ENCODE assay signal across 23 cellular contexts in genomic region chr20:51159303-51159702, GRCh38.
"Had no signal": no experiment of that assay in that cellular context is flagged by ENCODE, and none has a peak within 500 bp of the region (broad histone marks: within the 10 kb centered on the region; RNA-seq: fewer than 3 reads in every experiment).

No MANE protein-coding gene starts in this region.

- H3K36me3 Mint-ChIP-seq: activated CD8-positive, alpha-beta memory T cell treated with anti-CD3 and anti-CD28 coated beads, Interleukin-2, amount 10 ng/mL, durations not matched to agents 7 days and 5 days; memory B cell; stimulated activated effector memory CD8-positive, alpha-beta T cell treated with anti-CD3 and anti-CD28 coated beads, Interleukin-12 subunit alpha, Interleukin-12 subunit beta, amount 100 ng/mL, for 72 hours had no signal

- H3K36me3 ChIP-seq: tibial artery, uterus, WERI-Rb-1 had no signal

- H3K9me3 Mint-ChIP-seq: activated CD4-positive, alpha-beta T cell treated with anti-CD3 and anti-CD28 coated beads, Interleukin-2, amount 10 ng/mL, durations not matched to agents 7 days and 5 days; activated CD8-positive, alpha-beta T cell treated with anti-CD3 and anti-CD28 coated beads for 36 hours; activated naive CD8-positive, alpha-beta T cell treated with anti-CD3 and anti-CD28 coated beads, Interleukin-2, amount 50 U/mL, for 24 hours; activated T-helper 1 cell treated with anti-CD3 and anti-CD28 coated beads, Interleukin-12 subunit alpha, Interleukin-12 subunit beta, Interleukin-2, Interleukin-4 antibody, amounts not matched to agents 30 ng/mL and 10 ng/mL and 1 ng/mL, durations not matched to agents 14 hours and 24 hours and 36 hours; stimulated activated effector memory CD8-positive, alpha-beta T cell treated with anti-CD3 and anti-CD28 coated beads, Interleukin-12 subunit alpha, Interleukin-12 subunit beta, amount 100 ng/mL, for 72 hours; stimulated activated naive CD8-positive, alpha-beta T cell treated with anti-CD3 and anti-CD28 coated beads, Interleukin-15, amount 100 ng/mL, for 72 hours had no signal

- DNase-seq: activated CD4-positive, alpha-beta T cell treated with anti-CD3 and anti-CD28 coated beads, Interleukin-2, amount 10 ng/mL, durations not matched to agents 7 days and 5 days; activated CD4-positive, CD25-positive, alpha-beta regulatory T cell treated with anti-CD3 and anti-CD28 coated beads, Interleukin-2, amount 50 U/mL, for 72 hours; activated CD8-positive, alpha-beta memory T cell treated with anti-CD3 and anti-CD28 coated beads, Interleukin-2, amount 10 ng/mL, durations not matched to agents 7 days and 5 days; activated CD8-positive, alpha-beta T cell treated with anti-CD3 and anti-CD28 coated beads for 36 hours; activated gamma-delta T cell; activated naive CD4-positive, alpha-beta T cell treated with anti-CD3 and anti-CD28 coated beads, Interleukin-2, amount 50 U/mL, for 16 hours; activated naive CD8-positive, alpha-beta T cell treated with anti-CD3 and anti-CD28 coated beads, Interleukin-2, amount 50 U/mL, for 24 hours; activated T-cell treated with anti-CD3 and anti-CD28 coated beads for 4 hours; body of pancreas; left ventricle myocardium superior; nucleus accumbens; small intestine; stimulated activated CD4-positive, alpha-beta T cell treated with anti-CD3 and anti-CD28 coated beads, Interleukin-2, amount 100 ng/mL, for 24 hours; stimulated activated naive CD8-positive, alpha-beta T cell treated with anti-CD3 and anti-CD28 coated beads, Interleukin-15, amount 100 ng/mL, for 72 hours; tibial artery; uterus; WERI-Rb-1 had no signal

- H2AFZ ChIP-seq: hepatocyte had no signal

- H3K4me3 ChIP-seq: body of pancreas, hepatocyte, tibial artery, uterus had no signal

- H3K9me3 ChIP-seq: body of pancreas, tibial artery, uterus had no signal

- H3K4me3 Mint-ChIP-seq: activated CD4-positive, alpha-beta T cell treated with anti-CD3 and anti-CD28 coated beads, Interleukin-2, amount 10 ng/mL, durations not matched to agents 7 days and 5 days; activated CD8-positive, alpha-beta memory T cell treated with anti-CD3 and anti-CD28 coated beads, Interleukin-2, amount 10 ng/mL, durations not matched to agents 7 days and 5 days; activated CD8-positive, alpha-beta T cell treated with anti-CD3 and anti-CD28 coated beads for 36 hours; activated naive CD8-positive, alpha-beta T cell treated with anti-CD3 and anti-CD28 coated beads, Interleukin-2, amount 50 U/mL, for 24 hours; activated T-helper 1 cell treated with anti-CD3 and anti-CD28 coated beads, Interleukin-12 subunit alpha, Interleukin-12 subunit beta, Interleukin-2, Interleukin-4 antibody, amounts not matched to agents 30 ng/mL and 10 ng/mL and 1 ng/mL, durations not matched to agents 14 hours and 24 hours and 36 hours; memory B cell; nephron; stimulated activated effector memory CD8-positive, alpha-beta T cell treated with anti-CD3 and anti-CD28 coated beads, Interleukin-12 subunit alpha, Interleukin-12 subunit beta, amount 100 ng/mL, for 72 hours; stimulated activated naive CD8-positive, alpha-beta T cell treated with anti-CD3 and anti-CD28 coated beads, Interleukin-15, amount 100 ng/mL, for 72 hours had no signal

- H3K27me3 ChIP-seq: body of pancreas, uterus had no signal

- H3K4me1 Mint-ChIP-seq: activated CD4-positive, alpha-beta T cell treated with anti-CD3 and anti-CD28 coated beads, Interleukin-2, amount 10 ng/mL, durations not matched to agents 7 days and 5 days; activated CD8-positive, alpha-beta memory T cell treated with anti-CD3 and anti-CD28 coated beads, Interleukin-2, amount 10 ng/mL, durations not matched to agents 7 days and 5 days; activated naive CD8-positive, alpha-beta T cell treated with anti-CD3 and anti-CD28 coated beads, Interleukin-2, amount 50 U/mL, for 24 hours; stimulated activated naive CD8-positive, alpha-beta T cell treated with anti-CD3 and anti-CD28 coated beads, Interleukin-15, amount 100 ng/mL, for 72 hours had no signal

- H3K4me1 ChIP-seq: uterus had no signal

- FAIRE-seq: small intestine had no signal

- H3K27ac ChIP-seq: body of pancreas, epithelial cell of prostate, hepatocyte, tibial artery, uterus, WERI-Rb-1 had no signal

- H3K4me2 ChIP-seq: hepatocyte had no signal

- H3K27ac Mint-ChIP-seq: activated CD4-positive, alpha-beta T cell treated with anti-CD3 and anti-CD28 coated beads, Interleukin-2, amount 10 ng/mL, durations not matched to agents 7 days and 5 days; activated CD8-positive, alpha-beta memory T cell treated with anti-CD3 and anti-CD28 coated beads, Interleukin-2, amount 10 ng/mL, durations not matched to agents 7 days and 5 days; activated CD8-positive, alpha-beta T cell treated with anti-CD3 and anti-CD28 coated beads for 36 hours; activated naive CD8-positive, alpha-beta T cell treated with anti-CD3 and anti-CD28 coated beads, Interleukin-2, amount 50 U/mL, for 24 hours; activated T-helper 1 cell treated with anti-CD3 and anti-CD28 coated beads, Interleukin-12 subunit alpha, Interleukin-12 subunit beta, Interleukin-2, Interleukin-4 antibody, amounts not matched to agents 30 ng/mL and 10 ng/mL and 1 ng/mL, durations not matched to agents 14 hours and 24 hours and 36 hours; memory B cell; nephron; stimulated activated effector memory CD8-positive, alpha-beta T cell treated with anti-CD3 and anti-CD28 coated beads, Interleukin-12 subunit alpha, Interleukin-12 subunit beta, amount 100 ng/mL, for 72 hours had no signal

- H3K79me2 ChIP-seq: hepatocyte had no signal
